21 cellular contexts compared by ENCODE assay signal in genomic region chr6:4828187-4828698, GRCh38. TPM values are rescaled to one million over a fixed set of nuclear protein-coding genes. Genes with fewer than 3 reads are reported as not detected.
DNase-seq lines count a peak whose midpoint lies in the region; ATAC-seq, FAIRE-seq and TF ChIP-seq lines count a peak whose summit lies in the region.
"Had no signal": no experiment of that assay in that cellular context is flagged by ENCODE, and none has a peak within 500 bp of the region (broad histone marks: within the 10 kb centered on the region; RNA-seq: fewer than 3 reads in every experiment).

No MANE protein-coding gene starts in this region.

- H3K36me3 Mint-ChIP-seq in endodermal cell (ENCODE audit: low read depth) (peaks cover 22% of the 10 kb centered on the region), mesothelial cell of epicardium (peaks cover 45% of the 10 kb centered on the region)

- H4K20me1 ChIP-seq in HepG2 (ENCODE audit: insufficient read depth, low read length), result 0 out of 2 replicates have a peak, but pooled peaks cover 4% of the 10 kb centered on the region
- no peaks in the 10 kb centered on the region for H4K20me1 ChIP-seq in mammary epithelial cell (ENCODE audit: insufficient read depth, low read length)

- TF ChIP-seq CTCF in HepG2 (CRISPR knock-in tag; IDR thresholded peaks at IDR 0.05), result no peak
- no peak for TF ChIP-seq CTCF in right lobe of liver (IDR thresholded peaks at IDR 0.05)
- TF ChIP-seq CTCF in endodermal cell (conservative IDR thresholded peaks at IDR 0.05), result no peak
- no peak for TF ChIP-seq CTCF in mesothelial cell of epicardium (IDR thresholded peaks at IDR 0.05; ENCODE audit: unreplicated experiment)
- TF ChIP-seq CTCF in mammary epithelial cell (conservative IDR thresholded peaks at IDR 0.05 in 1 of 2, IDR thresholded peaks at IDR 0.05 in 1 of 2; ENCODE audit: extremely low read depth in 1 of 2, insufficient read depth in 1 of 2, low read depth in 1 of 2, low read length in 2 of 2), result no peak

- no peak overlapping the region for H2AFZ ChIP-seq in HepG2 (ENCODE audit: low read length)
- H2AFZ ChIP-seq in mammary epithelial cell (ENCODE audit: low read depth, low read length), result no peak overlapping the region

- dilution Hi-C loops in mammary epithelial cell (cut with HindIII; ENCODE audit: low sequenced_read_pairs), result no loop called here

- H3K9me3 ChIP-seq in HepG2 (ENCODE audit: low read length), result peaks cover 19% of the 10 kb centered on the region
- peaks cover 0 to 12% (median 0%) of the 10 kb centered on the region in 4 donors for H3K9me3 ChIP-seq in right lobe of liver
- H3K9me3 ChIP-seq in endodermal cell (ENCODE audit: control insufficient read depth, low read length), result peaks cover 37% of the 10 kb centered on the region
- peaks cover 12% of the 10 kb centered on the region for H3K9me3 ChIP-seq in mammary epithelial cell (replicated peaks; ENCODE audit: insufficient read depth, low read length)

- H3K4me3 Mint-ChIP-seq in endodermal cell (no peak overlapping the region), mesothelial cell of epicardium (no peak overlapping the region)
- H3K4me3 Mint-ChIP-seq: B cell; CD4-positive, alpha-beta T cell; CD8-positive, alpha-beta T cell had no signal

- H3K4me1 ChIP-seq in HepG2 (ENCODE audit: insufficient read depth, low read length) (peaks cover 6% of the 10 kb centered on the region; the same call in 1 of the 2 replicates), right lobe of liver (no peaks in the 10 kb centered on the region), endodermal cell (ENCODE audit: control insufficient read depth, insufficient read depth, low read length) (no peaks in the 10 kb centered on the region), mammary epithelial cell (ENCODE audit: insufficient read depth, low read length) (no peaks in the 10 kb centered on the region)
- H3K4me1 ChIP-seq: A549; BLaER1 treated with 17β-estradiol and CSF1 and Interleukin-3, amounts not matched to agents 10 nM and 100 nM; Caco-2 had no signal

- H3K9ac ChIP-seq in HepG2 (ENCODE audit: insufficient read depth, low read depth, low read length) (no peak overlapping the region), endodermal cell (ENCODE audit: extremely low read depth, low read length, poor library complexity, severe bottlenecking) (no peak overlapping the region), mammary epithelial cell (ENCODE audit: insufficient read depth, low read length) (no peak overlapping the region)
- H3K9ac ChIP-seq: BLaER1 treated with 17β-estradiol and CSF1 and Interleukin-3, amounts not matched to agents 10 nM and 100 nM had no signal

- CTCF ChIA-PET in HepG2 (lab: Yijun Ruan, JAX; ENCODE audit: low intra/inter-chr PET ratio, low total read pairs) (no interaction called here), mammary epithelial cell (lab: Charles Lee; ENCODE audit: low non-redundant PET) (interaction anchor here (0.6 kb wide), 1 partner anchor 305 kb away, joined by 7 read pairs; no protein-coding TSS in a partner anchor)

- ATAC-seq in HepG2 (no peak), right lobe of liver (no peak)
- ATAC-seq: A549; CD8-positive, alpha-beta T cell had no signal

- H3K4me1 Mint-ChIP-seq in endodermal cell (no peaks in the 10 kb centered on the region), mesothelial cell of epicardium (no peaks in the 10 kb centered on the region)

- H3K4me2 ChIP-seq in HepG2 (ENCODE audit: low read depth, low read length) (no peak overlapping the region), mammary epithelial cell (ENCODE audit: insufficient read depth, low read depth, low read length) (no peak overlapping the region)
- H3K4me2 ChIP-seq: A549; BLaER1 treated with 17β-estradiol and CSF1 and Interleukin-3, amounts not matched to agents 10 nM and 100 nM had no signal

- no peak overlapping the region for H3K27ac Mint-ChIP-seq in endodermal cell
- no peak overlapping the region for H3K27ac Mint-ChIP-seq in mesothelial cell of epicardium
- H3K27ac Mint-ChIP-seq: B cell; CD4-positive, alpha-beta T cell; CD8-positive, alpha-beta T cell had no signal

- in situ Hi-C loops in HepG2 (cut with HindIII; ENCODE audit: extremely low pct_ligation_motif_present, low pct_unique_long_range_greater_than_20kb), result no loop called here
- in situ Hi-C loops in mammary epithelial cell (cut with MboI; ENCODE audit: low sequenced_read_pairs in 2 of 2), result no loop called here

- POLR2A ChIA-PET in HepG2 (lab: Yijun Ruan, JAX), result no interaction called here

- no peak for DNase-seq in HepG2 (ENCODE audit: low spot score)
- DNase-seq in right lobe of liver, result no peak
- DNase-seq in endodermal cell, result no peak
- no peak for DNase-seq in mesothelial cell of epicardium (ENCODE audit: low spot score in 2 of 2, unreplicated experiment in 2 of 2)
- no peak for DNase-seq in mammary epithelial cell
- DNase-seq: AML-193; Caco-2; Calu3; CD4-positive, alpha-beta T cell; CD8-positive, alpha-beta T cell; DMS79 treated with DMSO at 0.1 percent for 48 hours; GF-D8 had no signal

- H3K27me3 Mint-ChIP-seq in endodermal cell (ENCODE audit: insufficient read depth) (no peaks in the 10 kb centered on the region), mesothelial cell of epicardium (ENCODE audit: low read depth) (no peaks in the 10 kb centered on the region)
- H3K27me3 Mint-ChIP-seq: B cell; CD4-positive, alpha-beta T cell had no signal

- no peak overlapping the region for H3K27ac ChIP-seq in HepG2 (ENCODE audit: extremely low read length, insufficient read depth, low read length)
- H3K27ac ChIP-seq in right lobe of liver, result no peak overlapping the region
- no peak overlapping the region for H3K27ac ChIP-seq in endodermal cell (ENCODE audit: low read depth, low read length)
- no peak overlapping the region for H3K27ac ChIP-seq in mammary epithelial cell (ENCODE audit: insufficient read depth, low read depth, low read length)
- H3K27ac ChIP-seq: 22Rv1; A549; BLaER1 treated with 17β-estradiol and CSF1 and Interleukin-3, amounts not matched to agents 10 nM and 100 nM; C4-2B had no signal

- TF ChIP-seq EP300 in HepG2 (IDR thresholded peaks at IDR 0.05; ENCODE audit: low read depth in 2 of 2, low read length in 2 of 2) (no peak), HepG2 (CRISPR knock-in tag; IDR thresholded peaks at IDR 0.05; ENCODE audit: borderline replicate concordance) (no peak)

- H3K9me3 Mint-ChIP-seq in endodermal cell, result peaks cover 45% of the 10 kb centered on the region
- peaks cover 55% of the 10 kb centered on the region for H3K9me3 Mint-ChIP-seq in mesothelial cell of epicardium

- FAIRE-seq in HepG2 (lab: Jason Lieb, UNC), result no peak
- FAIRE-seq: A549, D721Med, G401.6, GM12891, GM19239 had no signal

- TF ChIP-seq POLR2A in HepG2 (IDR thresholded peaks at IDR 0.05; ENCODE audit: insufficient read depth in 1 of 2, low read depth in 2 of 2, low read length in 2 of 2) (no peak), right lobe of liver (IDR thresholded peaks at IDR 0.05) (no peak)

- H3K79me2 ChIP-seq in HepG2 (ENCODE audit: insufficient read depth, low read length), result peaks cover 63% of the 10 kb centered on the region
- peaks cover 77% of the 10 kb centered on the region for H3K79me2 ChIP-seq in mammary epithelial cell (ENCODE audit: insufficient read depth, low read length)

- H3K36me3 ChIP-seq in HepG2 (replicated peaks in 1 of 2; ENCODE audit: control insufficient read depth in 1 of 2, insufficient read depth in 2 of 2, low read length in 2 of 2) (no peaks in the 10 kb centered on the region), right lobe of liver (no peaks in the 10 kb centered on the region), endodermal cell (ENCODE audit: control insufficient read depth, insufficient read depth, low read length) (no peaks in the 10 kb centered on the region), mammary epithelial cell (ENCODE audit: insufficient read depth, low read length) (no peaks in the 10 kb centered on the region)

- BruUV-seq in HepG2 (replicated peaks; lab: Mats Ljungman, UMichigan) (no TSS peak), mammary epithelial cell (replicated peaks; lab: Mats Ljungman, UMichigan) (no TSS peak)

- no peaks in the 10 kb centered on the region for H3K27me3 ChIP-seq in HepG2 (ENCODE audit: control insufficient read depth in 1 of 2, insufficient read depth in 2 of 2, low read length in 2 of 2)
- no peaks in the 10 kb centered on the region for H3K27me3 ChIP-seq in right lobe of liver
- no peaks in the 10 kb centered on the region for H3K27me3 ChIP-seq in endodermal cell (ENCODE audit: control insufficient read depth, insufficient read depth, low read length, poor library complexity, severe bottlenecking)
- no peaks in the 10 kb centered on the region for H3K27me3 ChIP-seq in mammary epithelial cell (ENCODE audit: insufficient read depth, low read length)
- H3K27me3 ChIP-seq: BLaER1 treated with 17β-estradiol and CSF1 and Interleukin-3, amounts not matched to agents 10 nM and 100 nM had no signal

- H3K4me3 ChIP-seq in HepG2 (replicated peaks in 1 of 3; ENCODE audit: insufficient read depth in 1 of 3, low read depth in 2 of 3, low read length in 3 of 3) (no peak overlapping the region), right lobe of liver (no peak overlapping the region), endodermal cell (ENCODE audit: low read length) (peak overlapping the region; percentile 68), mammary epithelial cell (replicated peaks in 1 of 3; ENCODE audit: insufficient read depth in 1 of 3, low read depth in 2 of 3, low read length in 3 of 3) (no peak overlapping the region)
- H3K4me3 ChIP-seq: A549 had no signal

- WGBS in HepG2 (ENCODE audit: low lambda C conversion rate), result 97% methylated on average over 3 of the region's 3 CpGs
- WGBS in right lobe of liver (ENCODE audit: insufficient coverage, low coverage, low lambda C conversion rate, missing lambda C conversion rate), result 81% methylated on average over 2 of the region's 3 CpGs
- 88 to 95% methylated on average over 1 to 3 of the region's 3 CpGs for WGBS in endodermal cell (ENCODE audit: insufficient coverage in 1 of 2, insufficient read length in 1 of 2), 2 experiments
- 92% methylated on average over 3 of the region's 3 CpGs for WGBS in mammary epithelial cell (ENCODE audit: low coverage, missing lambda C conversion rate)

- intact Hi-C loops in HepG2 (cut with micrococcal nuclease; ENCODE audit: unreplicated experiment) (no loop called here), right lobe of liver (cut with DNase I) (no loop called here), mammary epithelial cell (cut with micrococcal nuclease) (no loop called here)

- no peak for TF ChIP-seq RAD21 in HepG2 (CRISPR knock-in tag; IDR thresholded peaks at IDR 0.05)

RNA-seq across cellular contexts. Expression of gene CDYL, which starts 52.0 kb away (rescaled TPM):
- total RNA-seq in HepG2 (2016; rRNA removed; fragmentation: Illumina TruSeq; extraction: Trizol) (52.8 and 105 TPM in 2 replicates), right lobe of liver (10 to 100 TPM in 5 of 6 experiments, 1 to 10 TPM in 1; 5.0 to 16.1 (median 13.1) TPM), endodermal cell (10 to 100 TPM; 55.1 to 58.2 TPM), mesothelial cell of epicardium (104 to 112 TPM (median 109 TPM) in 3 replicates), mammary epithelial cell (10 to 100 TPM; 47.7 to 49.7 TPM)
- 1,210 and 1,368 TPM in 2 replicates for total RNA-seq in HepG2 (2016; cell fraction: cytosol; rRNA removed; fragmentation: Illumina TruSeq; extraction: Trizol; ENCODE audit: low read depth)
- total RNA-seq in HepG2 (2016; cell fraction: insoluble cytoplasmic fraction; rRNA removed; fragmentation: Illumina TruSeq; extraction: Trizol), result 56.4 and 106 TPM in 2 replicates
- 414 and 455 TPM in 2 replicates for total RNA-seq in HepG2 (2016; cell fraction: membrane; rRNA removed; fragmentation: Illumina TruSeq; extraction: Trizol)
- total RNA-seq in HepG2 (2016; cell fraction: nucleus; rRNA removed; fragmentation: Illumina TruSeq; extraction: Trizol), result 38.9 and 41.7 TPM in 2 replicates
- polyA plus RNA-seq in HepG2 (2011; rRNA removed) (22.8 and 23.6 TPM in 2 replicates), mammary epithelial cell (19.6 TPM)
- polyA plus RNA-seq in HepG2 (2011; cell fraction: cytosol; rRNA removed), result 14.1 and 17.2 TPM in 2 replicates
- 16.4 and 18.2 TPM in 2 replicates for polyA plus RNA-seq in HepG2 (2011; cell fraction: nucleus; rRNA removed)
- 14.2 and 14.9 TPM in 2 replicates for polyA plus RNA-seq in HepG2 (2012)
- 3.8 and 5.1 TPM in 2 replicates for polyA plus RNA-seq in HepG2 (2016; cell fraction: cytosol; fragmentation: Illumina TruSeq; extraction: Trizol; ENCODE audit: low read depth)
- 16.2 and 19.7 TPM in 2 replicates for polyA plus RNA-seq in HepG2 (2016; cell fraction: insoluble cytoplasmic fraction; fragmentation: Illumina TruSeq; extraction: Trizol; ENCODE audit: low read depth)
- polyA plus RNA-seq in HepG2 (2016; cell fraction: membrane; fragmentation: Illumina TruSeq; extraction: Trizol; ENCODE audit: low read depth), result 9.3 and 9.9 TPM in 2 replicates
- polyA plus RNA-seq in HepG2 (2016; cell fraction: nucleus; fragmentation: Illumina TruSeq; extraction: Trizol; ENCODE audit: insufficient read depth, low read depth), result 16.1 and 21.7 TPM in 2 replicates
- polyA minus RNA-seq in HepG2 (2011; rRNA and poly(A)+ RNA removed; ENCODE audit: low replicate concordance), result 28.9 and 29.6 TPM in 2 replicates
- polyA minus RNA-seq in HepG2 (2011; cell fraction: cytosol; rRNA and poly(A)+ RNA removed), result 59.2 and 78.5 TPM in 2 replicates
- polyA minus RNA-seq in HepG2 (2011; cell fraction: nucleus; rRNA and poly(A)+ RNA removed), result 26.9 and 40.7 TPM in 2 replicates
- polyA plus RNA-seq in endodermal cell (2013, experiment 1 of 2), result 36.5 TPM
- 33.5 TPM for polyA plus RNA-seq in endodermal cell (2013, experiment 2 of 2)
- 64.8 TPM for polyA minus RNA-seq in mammary epithelial cell
